ENCODE assay signal across 14 cellular contexts in the genomic region with DNA sequence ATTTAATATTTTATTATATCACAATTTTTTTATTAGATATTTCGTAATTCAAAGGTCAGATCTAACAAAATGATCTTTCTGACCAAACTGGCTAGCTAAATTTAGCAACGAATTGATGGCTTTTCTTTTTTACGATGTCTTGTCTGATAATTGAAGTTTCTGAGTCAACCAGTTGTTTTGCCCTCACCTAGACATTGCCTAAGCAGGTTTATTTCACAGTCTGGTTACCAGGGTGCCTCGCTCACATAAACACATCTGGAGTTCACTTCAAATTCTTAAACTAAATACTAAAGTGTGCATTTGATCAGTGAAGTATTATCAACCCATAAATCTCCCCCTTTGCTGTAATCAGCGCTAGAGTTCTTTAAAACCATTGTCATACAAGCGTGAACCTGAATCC.
"Had no signal": no experiment of that assay in that cellular context is flagged by ENCODE, and none has a peak within 500 bp of the region (broad histone marks: within the 10 kb centered on the region; RNA-seq: fewer than 3 reads in every experiment).

No MANE protein-coding gene starts in this region.

- H3K4me1 ChIP-seq: heart right ventricle, testis, tibial nerve had no signal

- H3K4me3 Mint-ChIP-seq: naive thymus-derived CD4-positive, alpha-beta T cell; nephron progenitor cell; stimulated activated naive CD8-positive, alpha-beta T cell treated with anti-CD3 and anti-CD28 coated beads, Interleukin-15, Interleukin-2, amounts not matched to agents 100 ng/mL and 50 ng/mL, for 24 hours had no signal

- H3K27ac ChIP-seq: coronary artery, heart right ventricle, psoas muscle, skin epidermis, testis, tibial nerve had no signal

- H3K9me3 Mint-ChIP-seq: nephron progenitor cell; stimulated activated naive CD8-positive, alpha-beta T cell treated with anti-CD3 and anti-CD28 coated beads, Interleukin-15, Interleukin-2, amounts not matched to agents 100 ng/mL and 50 ng/mL, for 24 hours had no signal

- H3K27ac Mint-ChIP-seq: naive thymus-derived CD4-positive, alpha-beta T cell; nephron progenitor cell; stimulated activated naive CD8-positive, alpha-beta T cell treated with anti-CD3 and anti-CD28 coated beads, Interleukin-15, Interleukin-2, amounts not matched to agents 100 ng/mL and 50 ng/mL, for 24 hours had no signal

- H3K27me3 ChIP-seq: heart right ventricle, testis, tibial nerve had no signal

- H3K27me3 Mint-ChIP-seq: stimulated activated naive CD8-positive, alpha-beta T cell treated with anti-CD3 and anti-CD28 coated beads, Interleukin-15, Interleukin-2, amounts not matched to agents 100 ng/mL and 50 ng/mL, for 24 hours had no signal

- H3K36me3 ChIP-seq: heart right ventricle, tibial nerve had no signal

- H3K4me3 ChIP-seq: coronary artery, heart right ventricle, psoas muscle, skin epidermis, testis, tibial nerve had no signal

- DNase-seq: effector CD8-positive, alpha-beta T cell; heart right ventricle; hypothalamus; kidney glomerular epithelial cell; naive thymus-derived CD4-positive, alpha-beta T cell; nephron progenitor cell; psoas muscle; stimulated activated CD4-positive, alpha-beta T cell treated with anti-CD3 and anti-CD28 coated beads, Interleukin-12 subunit alpha, Interleukin-12 subunit beta, amount 100 ng/mL, for 4 hours; testis had no signal

- ATAC-seq: heart right ventricle; naive thymus-derived CD4-positive, alpha-beta T cell; psoas muscle; sciatic nerve had no signal

- H3K9me3 ChIP-seq: psoas muscle, testis, tibial nerve had no signal

- H3K4me1 Mint-ChIP-seq: naive thymus-derived CD4-positive, alpha-beta T cell had no signal

- H3K36me3 Mint-ChIP-seq: naive thymus-derived CD4-positive, alpha-beta T cell had no signal
